ENCODE assay signal across 13 cellular contexts in genomic region chr5:386432-387341, GRCh38. TPM values are rescaled to one million over a fixed set of nuclear protein-coding genes. Genes with fewer than 3 reads are reported as not detected.
DNase-seq lines count a peak whose midpoint lies in the region; ATAC-seq, FAIRE-seq and TF ChIP-seq lines count a peak whose summit lies in the region.
"Had no signal": no experiment of that assay in that cellular context is flagged by ENCODE, and none has a peak within 500 bp of the region (broad histone marks: within the 10 kb centered on the region; RNA-seq: fewer than 3 reads in every experiment).

No MANE protein-coding gene starts in this region.

- H3K4me1 Mint-ChIP-seq in neural progenitor cell: peaks cover 13% of the 10 kb centered on the region

- in situ Hi-C loops in GM13977 (cut with MboI; ENCODE audit: low pct_unique_long_range_greater_than_20kb, low sequenced_read_pairs, unreplicated experiment): no loop called here

- H3K9me3 ChIP-seq in colonic mucosa: no peaks in the 10 kb centered on the region
- no peaks in the 10 kb centered on the region for H3K9me3 ChIP-seq in neural progenitor cell (ENCODE audit: low read depth)

- no peak overlapping the region for H3K4me3 Mint-ChIP-seq in neural progenitor cell
- H3K4me3 Mint-ChIP-seq: natural killer cell treated with Interleukin-12 subunit alpha and Interleukin-12 subunit beta and Interleukin-15 and Interleukin-18, amount 100 ng/mL, for 72 hours had no signal

- peaks cover 15% of the 10 kb centered on the region for H3K27me3 Mint-ChIP-seq in neural progenitor cell (ENCODE audit: insufficient read depth, low read depth)

- intact Hi-C loops in colonic mucosa (cut with DNase I): no loop called here

- H3K4me1 ChIP-seq in colonic mucosa (no peaks in the 10 kb centered on the region), neural progenitor cell (peaks cover 7% of the 10 kb centered on the region)
- H3K4me1 ChIP-seq: Caco-2 had no signal

- TF ChIP-seq CTCF in colonic mucosa (IDR thresholded peaks at IDR 0.05): no peak
- no peak for TF ChIP-seq CTCF in neural progenitor cell (IDR thresholded peaks at IDR 0.05)
- no peak for TF ChIP-seq CTCF in GM13977 (IDR thresholded peaks at IDR 0.05; ENCODE audit: extremely low read depth, insufficient read depth, missing control alignments)

- no peak overlapping the region for H2AFZ ChIP-seq in neural progenitor cell (replicated peaks)

- TF ChIP-seq EP300 in Ishikawa (IDR thresholded peaks at IDR 0.05; ENCODE audit: borderline replicate concordance): no peak

- no peaks in the 10 kb centered on the region for H3K36me3 Mint-ChIP-seq in neural progenitor cell

- H3K27me3 ChIP-seq in colonic mucosa (no peaks in the 10 kb centered on the region), neural progenitor cell (peaks cover 3% of the 10 kb centered on the region)
- H3K27me3 ChIP-seq: brain microvascular endothelial cell had no signal

- FAIRE-seq in HTR-8/SVneo (lab: Jason Lieb, UNC): no peak
- FAIRE-seq: islet of Langerhans had no signal

- H3K27ac ChIP-seq in colonic mucosa (no peak overlapping the region), neural progenitor cell (no peak overlapping the region)
- H3K27ac ChIP-seq: brain microvascular endothelial cell had no signal

- DNase-seq in EH (ENCODE audit: low read depth) (peak; percentile 72), colonic mucosa (peak; percentile 9), neural progenitor cell (ENCODE audit: low spot score) (no peak), HTR-8/SVneo (ENCODE audit: insufficient read length, low spot score) (no peak), GM13977 (ENCODE audit: low spot score) (no peak), SKM-1 (lab: John Stamatoyannopoulos, UW; ENCODE audit: unreplicated experiment) (no peak)
- DNase-seq: brain microvascular endothelial cell, Caco-2, NCI-H1417 treated with DMSO at 0.1 percent for 48 hours had no signal

- H3K9ac ChIP-seq in colonic mucosa (ENCODE audit: low read depth in 2 of 2, low read length in 2 of 2) (no peak overlapping the region), neural progenitor cell (no peak overlapping the region)

- H3K79me2 ChIP-seq in neural progenitor cell (ENCODE audit: low read depth): no peaks in the 10 kb centered on the region

- H3K4me2 ChIP-seq in neural progenitor cell: no peak overlapping the region

- peaks cover 18% of the 10 kb centered on the region for H3K9me3 Mint-ChIP-seq in neural progenitor cell
- H3K9me3 Mint-ChIP-seq: natural killer cell treated with Interleukin-12 subunit alpha and Interleukin-12 subunit beta and Interleukin-15 and Interleukin-18, amount 100 ng/mL, for 72 hours had no signal

- H3K36me3 ChIP-seq in colonic mucosa (no peaks in the 10 kb centered on the region), neural progenitor cell (no peaks in the 10 kb centered on the region)
- H3K36me3 ChIP-seq: brain microvascular endothelial cell had no signal

- no peak for ATAC-seq in HG03097 (IDR thresholded peaks at IDR 0.05; ENCODE audit: low FRiP score, unreplicated experiment)
- ATAC-seq: natural killer cell treated with Interleukin-12 subunit alpha and Interleukin-12 subunit beta and Interleukin-15 and Interleukin-18, amount 100 ng/mL, for 72 hours had no signal

- H4K20me1 ChIP-seq in neural progenitor cell (ENCODE audit: low read depth): no peaks in the 10 kb centered on the region

- H3F3A ChIP-seq in neural progenitor cell (ENCODE audit: low read depth): no peaks in the 10 kb centered on the region

- peak overlapping the region; percentile 42 for H3K27ac Mint-ChIP-seq in neural progenitor cell
- H3K27ac Mint-ChIP-seq: natural killer cell treated with Interleukin-12 subunit alpha and Interleukin-12 subunit beta and Interleukin-15 and Interleukin-18, amount 100 ng/mL, for 72 hours had no signal

- no peak for TF ChIP-seq RAD21 in Ishikawa (IDR thresholded peaks at IDR 0.05; ENCODE audit: low read depth)

- H3K4me3 ChIP-seq in colonic mucosa: no peak overlapping the region
- no peak overlapping the region for H3K4me3 ChIP-seq in neural progenitor cell

TF ChIP-seq in Ishikawa, 13 proteins besides CTCF, POLR2A, EP300 and RAD21:
- TF ChIP-seq NFIC (IDR thresholded peaks at IDR 0.05): peak; percentile 15; the same call in 1 of the 2 replicates
- TF ChIP-seq, protein P1, sequence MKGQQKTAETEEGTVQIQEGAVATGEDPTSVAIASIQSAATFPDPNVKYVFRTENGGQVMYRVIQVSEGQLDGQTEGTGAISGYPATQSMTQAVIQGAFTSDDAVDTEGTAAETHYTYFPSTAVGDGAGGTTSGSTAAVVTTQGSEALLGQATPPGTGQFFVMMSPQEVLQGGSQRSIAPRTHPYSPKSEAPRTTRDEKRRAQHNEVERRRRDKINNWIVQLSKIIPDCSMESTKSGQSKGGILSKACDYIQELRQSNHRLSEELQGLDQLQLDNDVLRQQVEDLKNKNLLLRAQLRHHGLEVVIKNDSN (IDR thresholded peaks at IDR 0.05): no peak
TF ChIP-seq in Ishikawa: peak in this region for 1.

RNA-seq across cellular contexts. Expression of gene EXOC3, which starts 56.3 kb away (rescaled TPM):
- total RNA-seq in colonic mucosa (10 to 100 TPM; 52.0 to 58.7 TPM), neural progenitor cell (ENCODE audit: low replicate concordance) (19.2 and 37.6 TPM in 2 replicates)

Comparison
In these comparisons a context has a peak if more than half of its experiments do, and no peak if none do; other contexts are left out.
1. DNase-seq: peak in EH (single experiment) and colonic mucosa (single experiment); none in neural progenitor cell (single experiment), HTR-8/SVneo (single experiment), GM13977 (single experiment) and SKM-1 (single experiment).